In the genomic region with DNA sequence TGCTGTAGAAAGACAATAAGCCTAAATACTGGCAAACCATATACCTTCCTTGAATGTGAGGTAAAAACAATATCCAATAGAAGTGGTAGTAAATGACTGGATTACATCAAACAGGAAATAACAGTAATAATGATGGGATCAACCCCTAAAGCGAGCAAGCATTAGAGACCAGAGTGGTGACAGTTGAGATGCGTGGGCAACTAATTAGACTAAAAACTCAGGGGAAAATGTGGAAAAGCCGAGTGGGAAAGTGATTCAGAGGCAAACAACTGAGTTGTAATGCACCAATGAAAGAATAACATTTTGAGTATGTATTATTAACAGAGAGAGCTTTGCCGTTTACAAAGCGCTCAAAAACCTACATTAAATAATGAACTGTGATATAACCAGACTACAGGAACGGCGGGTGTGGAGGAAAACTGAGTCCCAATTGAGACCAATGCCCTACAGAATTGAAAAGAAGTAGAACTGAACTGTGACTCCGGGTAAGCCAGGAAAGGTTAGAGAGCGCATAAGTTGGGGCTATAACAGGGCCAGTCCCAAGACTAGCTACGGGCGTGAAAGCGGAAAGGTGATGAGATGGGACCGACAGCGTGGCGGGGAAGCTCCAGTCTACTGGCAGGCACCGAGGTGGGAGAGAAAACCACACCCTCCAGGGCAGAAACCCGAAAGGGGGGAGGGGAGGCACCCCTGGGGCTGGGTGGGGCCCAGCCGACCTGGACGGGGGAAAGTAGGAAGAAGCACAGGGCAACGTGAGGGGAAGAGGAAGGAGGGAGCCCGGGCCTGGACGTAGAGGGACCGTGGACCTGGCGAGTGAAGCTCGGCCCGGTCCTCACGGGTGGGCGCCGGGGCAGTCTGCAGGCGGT, we compare ENCODE assay signal across 8 cellular contexts. TPM values are rescaled to one million over a fixed set of nuclear protein-coding genes. Genes with fewer than 3 reads are reported as not detected.
DNase-seq lines count a peak whose midpoint lies in the region; ATAC-seq and TF ChIP-seq lines count a peak whose summit lies in the region.

No MANE protein-coding gene starts in this region.

- H3K4me3 ChIP-seq in AG04449 (ENCODE audit: low read depth, low read length) = peak overlapping the region; percentile 90
- H3K4me3 ChIP-seq in PC-3 (ENCODE audit: low read length) = peak overlapping the region; percentile 98
- H3K4me3 ChIP-seq in parathyroid adenoma (ENCODE audit: low read depth, low read length) = peak overlapping the region; percentile 89
- H3K4me3 ChIP-seq in upper lobe of left lung = peak overlapping the region; percentile 78 to 96 (median 84)

- no peaks in the 10 kb centered on the region for H3K27me3 ChIP-seq in PC-3 (ENCODE audit: low read length)
- H3K27me3 ChIP-seq in parathyroid adenoma (ENCODE audit: control insufficient read depth, insufficient read depth, low read length) = no peaks in the 10 kb centered on the region
- H3K27me3 ChIP-seq in upper lobe of left lung = no peaks in the 10 kb centered on the region

- H3K9ac ChIP-seq in PC-3 (ENCODE audit: low read length) (peak overlapping the region; percentile 99), parathyroid adenoma (no peak overlapping the region)

- peak overlapping the region; percentile 94 for H3K27ac ChIP-seq in PC-3 (ENCODE audit: low read length)
- peak overlapping the region; percentile 96 for H3K27ac ChIP-seq in parathyroid adenoma
- peak overlapping the region; percentile 92 to 98 (median 94) for H3K27ac ChIP-seq in upper lobe of left lung

- H2AFZ ChIP-seq in PC-3 (ENCODE audit: low read length) (peak overlapping the region; percentile 99; the same call in 1 of the 2 replicates), parathyroid adenoma (peak overlapping the region; percentile 96)

- ATAC-seq in GM19023 (IDR thresholded peaks at IDR 0.05; ENCODE audit: unreplicated experiment) (peak; percentile 25), HG03196 (IDR thresholded peaks at IDR 0.05; ENCODE audit: unreplicated experiment) (peak; percentile 32), PC-3 (peak; percentile 23), upper lobe of left lung (ENCODE audit: low FRiP score in 2 of 2) (peak; percentile 35 to 56)

- no peak for DNase-seq in AG04449 (ENCODE audit: low read depth, low spot score)
- peak; percentile 43 for DNase-seq in PC-3
- DNase-seq in activated T-helper 1 cell treated with Interleukin-2 at 50 U/mL for 16 hours (ENCODE audit: low read depth) = peak; percentile 25
- DNase-seq in glomerular visceral epithelial cell (ENCODE audit: extremely low spot score) = peak; percentile 66
- DNase-seq in upper lobe of left lung = peak in 1 of 2 donors; percentile 55

- H3K36me3 ChIP-seq in PC-3 (ENCODE audit: low read depth, low read length) = no peaks in the 10 kb centered on the region; the same call in 1 of the 2 replicates
- H3K36me3 ChIP-seq in parathyroid adenoma (ENCODE audit: control insufficient read depth, insufficient read depth, low read length) = no peaks in the 10 kb centered on the region
- peaks cover 0 to 4% (median 0%) of the 10 kb centered on the region in 4 donors for H3K36me3 ChIP-seq in upper lobe of left lung

- peaks cover 18% of the 10 kb centered on the region for H3K4me1 ChIP-seq in PC-3 (ENCODE audit: insufficient read depth, low read length)
- H3K4me1 ChIP-seq in parathyroid adenoma = no peaks in the 10 kb centered on the region
- peaks cover 21 to 33% (median 23%) of the 10 kb centered on the region in 4 donors for H3K4me1 ChIP-seq in upper lobe of left lung

- peaks cover 27% of the 10 kb centered on the region for H4K20me1 ChIP-seq in PC-3 (ENCODE audit: low read length)

- TSS peak; percentile 48 for BruUV-seq in PC-3 (replicated peaks; lab: Mats Ljungman, UMichigan)

- TF ChIP-seq CTCF in AG04449 (IDR thresholded peaks at IDR 0.05; ENCODE audit: insufficient read depth, low read length, missing control alignments) (no peak), PC-3 (conservative IDR thresholded peaks at IDR 0.05; ENCODE audit: low read depth, low read length) (no peak), parathyroid adenoma (IDR thresholded peaks at IDR 0.05) (no peak), upper lobe of left lung (IDR thresholded peaks at IDR 0.05) (no peak)

- H3K9me2 ChIP-seq in PC-3 (replicated peaks; ENCODE audit: low read length) = no peaks in the 10 kb centered on the region

- H3K4me2 ChIP-seq in PC-3 (ENCODE audit: low read length) (peak overlapping the region; percentile 93), parathyroid adenoma (ENCODE audit: low read length) (peak overlapping the region; percentile 98)

- POLR2A ChIA-PET in AG04449 (lab: Yijun Ruan, JAX) (interaction anchor here (0.6 to 1.3 kb wide), 5 partner anchors 26 to 662 kb away, joined by 3 to 4 read pairs (median 3); a partner anchor contains a TSS), PC-3 (lab: Charles Lee; ENCODE audit: unreplicated experiment) (interaction anchor here (0.6 kb wide), 4 partner anchors 20 to 133 kb away, joined by 3 to 4 read pairs (median 4); a partner anchor contains a TSS)

- no peak for TF ChIP-seq POLR2A in upper lobe of left lung (IDR thresholded peaks at IDR 0.05)

- TF ChIP-seq EP300 in upper lobe of left lung (IDR thresholded peaks at IDR 0.05) = no peak

- H3K9me3 ChIP-seq in PC-3 (ENCODE audit: low read length) = no peaks in the 10 kb centered on the region
- H3K9me3 ChIP-seq in parathyroid adenoma (ENCODE audit: control insufficient read depth, low read length) = no peaks in the 10 kb centered on the region
- no peaks in the 10 kb centered on the region for H3K9me3 ChIP-seq in upper lobe of left lung

- WGBS in upper lobe of left lung, 2 donors = 1 to 2% methylated on average over 25 to 30 of the region's 30 CpGs

- CTCF ChIA-PET in AG04449 (lab: Yijun Ruan, JAX) = interaction anchor here (0.7 to 2.3 kb wide), 4 partner anchors 25 to 234 kb away, joined by 3 to 12 read pairs (median 3); no protein-coding TSS in a partner anchor
- CTCF ChIA-PET in PC-3 (lab: Charles Lee) = no interaction called here

- H3F3A ChIP-seq in PC-3 (ENCODE audit: low read length, unreplicated experiment) = no peaks in the 10 kb centered on the region

- H3K79me2 ChIP-seq in PC-3 (ENCODE audit: low read length) = peaks cover 56% of the 10 kb centered on the region
- H3K79me2 ChIP-seq in parathyroid adenoma = peaks cover 7% of the 10 kb centered on the region

- intact Hi-C loops in PC-3 (cut with micrococcal nuclease) = no loop called here

RNA-seq across cellular contexts. Expression of a gene that starts 0.6 kb away (rescaled TPM):
- total RNA-seq in PC-3 (2014; rRNA removed) (12.6 and 19.0 TPM in 2 replicates), upper lobe of left lung (10 to 100 TPM; 22.3 to 48.2 (median 35.3) TPM)
